Comparison of ENCODE assay signal across 15 cellular contexts in genomic region chr15:36972704-36973103, GRCh38.
A peak's percentile ranks its signal among the peaks of the same experiment; 100 is the strongest.
DNase-seq lines count a peak whose midpoint lies in the region; ATAC-seq, FAIRE-seq and TF ChIP-seq lines count a peak whose summit lies in the region.
"Had no signal": no experiment of that assay in that cellular context is flagged by ENCODE, and none has a peak within 500 bp of the region (broad histone marks: within the 10 kb centered on the region; RNA-seq: fewer than 3 reads in every experiment).

No MANE protein-coding gene starts in this region.

- BruUV-seq in K562 (replicated peaks; lab: Mats Ljungman, UMichigan): no TSS peak

- FAIRE-seq in K562 (lab: Jason Lieb, UNC): no peak
- FAIRE-seq: A204.1, D721Med had no signal

- intact Hi-C loops in K562 (cut with micrococcal nuclease): no loop called here
- intact Hi-C loops in esophagus muscularis mucosa (cut with DNase I): no loop called here

- no peak overlapping the region for H3K27ac ChIP-seq in K562 (ENCODE audit: extremely low read depth, low read depth, low read length)
- H3K27ac ChIP-seq in esophagus muscularis mucosa (replicated peaks in 1 of 4): no peak overlapping the region
- H3K27ac ChIP-seq: C4-2B, HL-60 had no signal

- H3K4me1 ChIP-seq in K562 (replicated peaks in 1 of 2; ENCODE audit: control insufficient read depth in 2 of 2, insufficient read depth in 2 of 2, low read length in 2 of 2) (no peaks in the 10 kb centered on the region), esophagus muscularis mucosa (peaks cover 0 to 31% (median 17%) of the 10 kb centered on the region in 4 donors)

- H3K9ac ChIP-seq in K562 (ENCODE audit: insufficient read depth in 1 of 2, low read depth in 2 of 2, low read length in 2 of 2): no peak overlapping the region

- in situ Hi-C loops in K562 (cut with MboI): no loop called here

- no peak for TF ChIP-seq RAD21 in K562 (CRISPR knock-in tag; conservative IDR thresholded peaks at IDR 0.05 in 1 of 2, IDR thresholded peaks at IDR 0.05 in 1 of 2)

- peak; percentile 54 for ATAC-seq in GM18520 (IDR thresholded peaks at IDR 0.05; ENCODE audit: unreplicated experiment)
- peak; percentile 48 for ATAC-seq in HG03280 (IDR thresholded peaks at IDR 0.05; ENCODE audit: unreplicated experiment)
- no peak for ATAC-seq in K562

- H3K79me2 ChIP-seq in K562 (ENCODE audit: control insufficient read depth, insufficient read depth, low read length): no peaks in the 10 kb centered on the region

- no peak overlapping the region for H3K4me2 ChIP-seq in K562 (ENCODE audit: insufficient read depth, low read length)

- no peak overlapping the region for H2AFZ ChIP-seq in K562 (ENCODE audit: low read depth, low read length)

- H3K36me3 ChIP-seq in K562 (ENCODE audit: control insufficient read depth, insufficient read depth, low read length) (peaks cover 6% of the 10 kb centered on the region; the same call in 2 of the 3 replicates), esophagus muscularis mucosa (peaks cover 0 to 3% (median 0%) of the 10 kb centered on the region in 4 donors)
- H3K36me3 ChIP-seq: HAP-1 had no signal

- H3K9me3 ChIP-seq in K562 (replicated peaks; ENCODE audit: control insufficient read depth, insufficient read depth, low read depth, low read length) (no peaks in the 10 kb centered on the region), esophagus muscularis mucosa (no peaks in the 10 kb centered on the region)
- H3K9me3 ChIP-seq: Caco-2, HAP-1 had no signal

- H3K4me3 ChIP-seq in K562: no peak overlapping the region
- no peak overlapping the region for H3K4me3 ChIP-seq in esophagus muscularis mucosa
- H3K4me3 ChIP-seq: HAP-1 had no signal

- 83% methylated on average over 3 of the region's 3 CpGs for WGBS in K562 (ENCODE audit: insufficient coverage, low coverage, missing lambda C conversion rate)
- 65% methylated on average over 3 of the region's 3 CpGs for WGBS in esophagus muscularis mucosa

- CTCF ChIA-PET in K562 (lab: Yijun Ruan, JAX; ENCODE audit: low intra/inter-chr PET ratio): no interaction called here

- no peaks in the 10 kb centered on the region for H4K20me1 ChIP-seq in K562 (replicated peaks; ENCODE audit: control insufficient read depth, insufficient read depth, low read length)

- no peak for TF ChIP-seq EP300 in K562 (IDR thresholded peaks at IDR 0.05; ENCODE audit: low read length)
- no peak for TF ChIP-seq EP300 in esophagus muscularis mucosa (IDR thresholded peaks at IDR 0.05)

- POLR2A ChIA-PET in K562 (lab: Yijun Ruan, JAX): no interaction called here

- DNase-seq in K562 (ENCODE audit: extremely low read depth in 1 of 4, low spot score in 3 of 4): no peak
- DNase-seq in NOMO-1 treated with dmso at 0.1 percent for 144 hours (lab: John Stamatoyannopoulos, UW; ENCODE audit: unreplicated experiment): no peak
- no peak for DNase-seq in anterior cingulate cortex (lab: John Stamatoyannopoulos, UW)
- no peak for DNase-seq in esophagus muscularis mucosa (ENCODE audit: extremely low spot score)
- DNase-seq: ACHN; AML-193; Caco-2; CD4-positive, alpha-beta T cell had no signal

- H3K27me3 ChIP-seq in K562 (ENCODE audit: control insufficient read depth in 2 of 2, insufficient read depth in 2 of 2, low read length in 2 of 2) (no peaks in the 10 kb centered on the region), esophagus muscularis mucosa (no peaks in the 10 kb centered on the region)

- no peaks in the 10 kb centered on the region for H3K9me1 ChIP-seq in K562 (ENCODE audit: control insufficient read depth, insufficient read depth, low read length)

- TF ChIP-seq POLR2A in K562 (conservative IDR thresholded peaks at IDR 0.05): no peak
- no peak for TF ChIP-seq POLR2A in esophagus muscularis mucosa (IDR thresholded peaks at IDR 0.05; ENCODE audit: low read depth)

- TF ChIP-seq CTCF in K562 (IDR thresholded peaks at IDR 0.05 in 2 of 3, conservative IDR thresholded peaks at IDR 0.05 in 1 of 3; ENCODE audit: insufficient read depth in 2 of 3, low read depth in 1 of 3, low read length in 3 of 3): no peak
- no peak for TF ChIP-seq CTCF in esophagus muscularis mucosa (IDR thresholded peaks at IDR 0.05)

TF ChIP-seq in K562, 482 proteins besides CTCF, POLR2A, EP300 and RAD21:
- 0 out of 2 replicates have a peak, but pooled peaks have one; percentile 11 for TF ChIP-seq BCOR (IDR thresholded peaks at IDR 0.05)
- TF ChIP-seq POLR2H (tag; IDR thresholded peaks at IDR 0.05; ENCODE audit: low read depth): no peak
TF ChIP-seq in K562: peak in this region for 1.
